Comparison of ENCODE assay signal across 25 cellular contexts in genomic region chr11:65536412-65537295, GRCh38. TPM values are rescaled to one million over a fixed set of nuclear protein-coding genes. Genes with fewer than 3 reads are reported as not detected.
DNase-seq lines count a peak whose midpoint lies in the region; ATAC-seq and TF ChIP-seq lines count a peak whose summit lies in the region.
"Had no signal": no experiment of that assay in that cellular context is flagged by ENCODE, and none has a peak within 500 bp of the region (broad histone marks: within the 10 kb centered on the region; RNA-seq: fewer than 3 reads in every experiment).

No MANE protein-coding gene starts in this region.

- CTCF ChIA-PET in HEK293 (lab: Yijun Ruan, JAX) = interaction anchor here (0.5 to 1.5 kb wide), 5 partner anchors 35 to 206 kb away, joined by 3 to 6 read pairs (median 4); no protein-coding TSS in a partner anchor

- no peak overlapping the region for H3K27ac ChIP-seq in HEK293 (ENCODE audit: extremely low read depth, low read depth, low read length)
- H3K27ac ChIP-seq in left ventricle myocardium inferior (replicated peaks) = no peak overlapping the region
- H3K27ac ChIP-seq: prostate gland had no signal

- intact Hi-C loops in left cardiac atrium (cut with DNase I) = no loop called here
- intact Hi-C loops in left ventricle myocardium inferior (cut with micrococcal nuclease) = loop anchor here (10.0 kb wide), 1 partner anchor 58 kb away; the partner anchor contains the start of gene KCNK7

- H3K36me3 Mint-ChIP-seq in stimulated activated effector memory CD8-positive, alpha-beta T cell treated with anti-CD3 and anti-CD28 coated beads, Interleukin-12 subunit alpha, Interleukin-12 subunit beta, amount 100 ng/mL, for 72 hours = peaks cover 87% of the 10 kb centered on the region

- H3K4me1 ChIP-seq in HEK293 (ENCODE audit: control insufficient read depth, insufficient read depth, low read length) = peaks cover 3% of the 10 kb centered on the region; the same call in 1 of the 2 replicates
- H3K4me1 ChIP-seq in adipocyte (ENCODE audit: control insufficient read depth, insufficient read depth, low read length) = peaks cover 12% of the 10 kb centered on the region
- H3K4me1 ChIP-seq in left ventricle myocardium inferior = peaks cover 24% of the 10 kb centered on the region

- H3K9me3 Mint-ChIP-seq in stimulated activated effector memory CD8-positive, alpha-beta T cell treated with anti-CD3 and anti-CD28 coated beads, Interleukin-12 subunit alpha, Interleukin-12 subunit beta, amount 100 ng/mL, for 72 hours = no peaks in the 10 kb centered on the region
- H3K9me3 Mint-ChIP-seq: activated naive CD4-positive, alpha-beta T cell treated with anti-CD3 and anti-CD28 coated beads for 36 hours; T-helper 2 cell treated with Interferon-gamma antibody and Interleukin-4, amounts not matched to agents 5 μg/mL and 100 μg/mL, for 36 hours; WTC11 had no signal

- no peak overlapping the region for H3K4me3 ChIP-seq in HEK293 (ENCODE audit: low read depth, low read length)
- H3K4me3 ChIP-seq in adipocyte (ENCODE audit: low read length) = no peak overlapping the region
- H3K4me3 ChIP-seq in left ventricle myocardium inferior = no peak overlapping the region
- H3K4me3 ChIP-seq: prostate gland had no signal

- TF ChIP-seq CTCF in HEK293 (tag by site-specific recombination; IDR thresholded peaks at IDR 0.05) (no peak), left ventricle myocardium inferior (IDR thresholded peaks at IDR 0.05; ENCODE audit: borderline replicate concordance) (no peak)

- H3K4me1 Mint-ChIP-seq in stimulated activated effector memory CD8-positive, alpha-beta T cell treated with anti-CD3 and anti-CD28 coated beads, Interleukin-12 subunit alpha, Interleukin-12 subunit beta, amount 100 ng/mL, for 72 hours = peaks cover 13% of the 10 kb centered on the region

- POLR2A ChIA-PET in HEK293 (lab: Yijun Ruan, JAX) = interaction anchor here (0.6 to 2.9 kb wide), 9 partner anchors 10 to 515 kb away, joined by 3 to 12 read pairs (median 4); partner anchors contain the start of genes KCNK7, SCYL1 and ZNRD2

- H3K9ac ChIP-seq in adipocyte (ENCODE audit: low read length) = peak overlapping the region; percentile 25
- H3K9ac ChIP-seq: SK-N-SH had no signal

- peak overlapping the region; percentile 85 for H3K27ac Mint-ChIP-seq in stimulated activated effector memory CD8-positive, alpha-beta T cell treated with anti-CD3 and anti-CD28 coated beads, Interleukin-12 subunit alpha, Interleukin-12 subunit beta, amount 100 ng/mL, for 72 hours
- H3K27ac Mint-ChIP-seq: activated naive CD4-positive, alpha-beta T cell treated with anti-CD3 and anti-CD28 coated beads for 36 hours; T-helper 2 cell treated with Interferon-gamma antibody and Interleukin-4, amounts not matched to agents 5 μg/mL and 100 μg/mL, for 36 hours; WTC11 had no signal

- no peaks in the 10 kb centered on the region for H3K9me3 ChIP-seq in HEK293 (ENCODE audit: control insufficient read depth, insufficient read depth, low read depth, low read length)
- H3K9me3 ChIP-seq in adipocyte (ENCODE audit: control insufficient read depth, low read length) = no peaks in the 10 kb centered on the region
- H3K9me3 ChIP-seq in left ventricle myocardium inferior (replicated peaks) = no peaks in the 10 kb centered on the region
- H3K9me3 ChIP-seq: prostate gland, SK-N-SH had no signal

- peaks cover 6 to 78% of the 10 kb centered on the region in 2 experiments; a peak in 2 of 3 replicates for H3K36me3 ChIP-seq in HEK293 (ENCODE audit: control insufficient read depth in 2 of 2, insufficient read depth in 1 of 2, low read length in 2 of 2)
- H3K36me3 ChIP-seq in adipocyte (ENCODE audit: control insufficient read depth, insufficient read depth, low read length, severe bottlenecking) = peaks cover 52% of the 10 kb centered on the region
- H3K36me3 ChIP-seq in left ventricle myocardium inferior = peaks cover 63% of the 10 kb centered on the region

- ATAC-seq in stimulated activated effector memory CD8-positive, alpha-beta T cell treated with anti-CD3 and anti-CD28 coated beads, Interleukin-12 subunit alpha, Interleukin-12 subunit beta, amount 100 ng/mL, for 72 hours = no peak
- ATAC-seq in left cardiac atrium = no peak
- ATAC-seq: esophagus mucosa, WTC11 had no signal

- H3K4me3 Mint-ChIP-seq in stimulated activated effector memory CD8-positive, alpha-beta T cell treated with anti-CD3 and anti-CD28 coated beads, Interleukin-12 subunit alpha, Interleukin-12 subunit beta, amount 100 ng/mL, for 72 hours = no peak overlapping the region
- H3K4me3 Mint-ChIP-seq: T-helper 2 cell treated with Interferon-gamma antibody and Interleukin-4, amounts not matched to agents 5 μg/mL and 100 μg/mL, for 36 hours; WTC11 had no signal

- DNase-seq in NCI-H2171 treated with DMSO at 0.1 percent for 48 hours (lab: John Stamatoyannopoulos, UW) = peak; percentile 8
- no peak for DNase-seq in NCI-H2171 (lab: John Stamatoyannopoulos, UW)
- no peak for DNase-seq in adipocyte (ENCODE audit: low read depth)
- no peak for DNase-seq in stimulated activated effector memory CD8-positive, alpha-beta T cell treated with anti-CD3 and anti-CD28 coated beads, Interleukin-12 subunit alpha, Interleukin-12 subunit beta, amount 100 ng/mL, for 72 hours (ENCODE audit: low spot score in 2 of 2)
- no peak for DNase-seq in left cardiac atrium
- DNase-seq in activated CD4-positive, CD25-positive, alpha-beta regulatory T cell treated with anti-CD3 and anti-CD28 coated beads, Interleukin-2, amount 50 U/mL, for 72 hours = no peak
- DNase-seq in left ventricle myocardium inferior = no peak
- DNase-seq: activated CD4-positive, alpha-beta T cell treated with anti-CD3 and anti-CD28 coated beads, Interleukin-2, amount 50 U/mL, for 4 hours; activated naive CD4-positive, alpha-beta T cell treated with anti-CD3 and anti-CD28 coated beads for 36 hours; Calu3; effector CD4-positive, alpha-beta T cell; EL; foreskin melanocyte; hippocampal formation; NCI-H1417 treated with DMSO at 0.1 percent for 48 hours; NCI-H2107; NCI-H510A treated with DMSO at 0.1 percent for 48 hours; RPMI8226; SK-N-SH; stimulated activated naive CD4-positive, alpha-beta T cell had no signal

- no peaks in the 10 kb centered on the region for H3K27me3 ChIP-seq in adipocyte (replicated peaks; ENCODE audit: control insufficient read depth, insufficient read depth, low read length)
- no peaks in the 10 kb centered on the region for H3K27me3 ChIP-seq in left ventricle myocardium inferior (ENCODE audit: low read depth)

TF ChIP-seq in HEK293, 187 proteins besides CTCF, POLR2A, EP300 and RAD21:
- TF ChIP-seq ZXDB (tag by site-specific recombination; IDR thresholded peaks at IDR 0.05) (no peak), ZIC2 (tag by site-specific recombination; IDR thresholded peaks at IDR 0.05) (peak; percentile 31; the same call in 1 of the 2 replicates), ZNF174 (tag by site-specific recombination; IDR thresholded peaks at IDR 0.05) (no peak)
TF ChIP-seq in HEK293: peak in this region for 1.

RNA-seq across cellular contexts. Expression of gene SCYL1, which starts 11.8 kb away (rescaled TPM):
- total RNA-seq in left cardiac atrium (10 to 100 TPM; 51.5 to 67.3 TPM), left ventricle myocardium inferior (60.2 TPM)

RNA-seq across cellular contexts. Expression of gene LTBP3, which starts 21.5 kb away (rescaled TPM):
- total RNA-seq in left cardiac atrium (10 to 100 TPM; 85.6 to 96.2 TPM), left ventricle myocardium inferior (80.3 TPM)

RNA-seq across cellular contexts. Expression of gene ZNRD2, which starts 33.6 kb away (rescaled TPM):
- total RNA-seq in left cardiac atrium = 10 to 100 TPM; 24.6 to 35.0 TPM
- 21.1 TPM for total RNA-seq in left ventricle myocardium inferior

RNA-seq across cellular contexts. Expression of gene FAM89B, which starts 35.7 kb away (rescaled TPM):
- total RNA-seq in left cardiac atrium (10 to 100 TPM; 33.5 to 34.5 TPM), left ventricle myocardium inferior (40.9 TPM)

RNA-seq across cellular contexts. Expression of gene MALAT1, which starts 37.8 kb away (rescaled TPM):
- total RNA-seq in left cardiac atrium (1,000 to 10,000 TPM; 4,098 to 7,342 TPM), left ventricle myocardium inferior (6,576 TPM)
